ENCODE assay signal across 1 cellular context in the genomic region with DNA sequence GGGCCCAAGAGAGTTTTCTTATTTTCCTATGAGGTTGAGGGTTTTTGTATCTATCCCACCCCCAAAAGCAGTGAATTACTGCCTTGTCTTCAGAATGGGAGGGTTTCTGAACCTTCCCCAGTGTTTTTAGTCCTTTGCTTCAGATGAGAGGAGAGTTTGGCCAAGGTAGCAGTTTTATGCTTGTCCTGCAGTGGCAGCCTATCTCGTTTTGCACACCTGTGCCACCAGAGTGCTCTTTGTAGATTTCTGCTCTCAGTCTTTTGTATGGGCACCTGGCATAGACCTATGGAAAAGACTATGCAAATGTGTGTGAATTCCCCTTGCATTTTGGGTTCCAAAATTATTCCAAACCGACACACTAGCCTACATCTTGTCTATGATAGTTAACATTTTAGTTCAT.
TF ChIP-seq lines count a peak whose summit lies in the region.

No MANE protein-coding gene starts in this region.

TF ChIP-seq in GM23338, 12 proteins besides CTCF, POLR2A, EP300 and RAD21 (continued from another document):
- TF ChIP-seq, protein P1, sequence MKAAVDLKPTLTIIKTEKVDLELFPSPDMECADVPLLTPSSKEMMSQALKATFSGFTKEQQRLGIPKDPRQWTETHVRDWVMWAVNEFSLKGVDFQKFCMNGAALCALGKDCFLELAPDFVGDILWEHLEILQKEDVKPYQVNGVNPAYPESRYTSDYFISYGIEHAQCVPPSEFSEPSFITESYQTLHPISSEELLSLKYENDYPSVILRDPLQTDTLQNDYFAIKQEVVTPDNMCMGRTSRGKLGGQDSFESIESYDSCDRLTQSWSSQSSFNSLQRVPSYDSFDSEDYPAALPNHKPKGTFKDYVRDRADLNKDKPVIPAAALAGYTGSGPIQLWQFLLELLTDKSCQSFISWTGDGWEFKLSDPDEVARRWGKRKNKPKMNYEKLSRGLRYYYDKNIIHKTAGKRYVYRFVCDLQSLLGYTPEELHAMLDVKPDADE (IDR thresholded peaks at IDR 0.05): no peak
